14 cellular contexts compared by ENCODE assay signal in the genomic region with DNA sequence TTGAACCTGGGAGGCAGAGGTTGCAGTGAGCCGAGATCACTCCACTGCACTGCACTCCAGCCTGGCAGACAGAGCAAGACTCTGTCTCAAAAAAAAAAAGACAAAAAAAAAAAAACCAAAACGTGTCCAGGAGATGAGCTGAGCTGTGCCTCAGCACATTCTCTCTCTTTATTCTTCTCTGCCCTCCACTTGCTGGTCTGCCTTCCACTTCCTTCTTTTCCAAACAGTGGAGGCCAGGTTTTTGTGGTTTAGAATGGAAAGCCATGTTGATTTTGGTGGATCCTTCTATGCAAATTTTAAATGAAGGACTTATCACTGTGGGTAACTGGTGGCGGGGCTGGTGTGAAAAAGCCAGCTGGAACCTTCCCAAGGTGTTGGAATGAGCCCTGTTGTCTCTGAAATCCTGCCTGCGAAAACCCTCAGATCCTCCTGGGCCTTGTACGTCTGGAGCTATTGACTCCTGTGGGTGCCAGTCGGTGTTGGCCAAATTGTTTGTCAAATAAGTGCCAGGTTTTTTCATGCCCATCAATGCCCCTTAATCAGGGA.
"Had no signal": no experiment of that assay in that cellular context is flagged by ENCODE, and none has a peak within 500 bp of the region (broad histone marks: within the 10 kb centered on the region; RNA-seq: fewer than 3 reads in every experiment).

No MANE protein-coding gene starts in this region.

- ATAC-seq: lower lobe of right lung had no signal

- DNase-seq: effector CD4-positive, alpha-beta T cell; foreskin melanocyte; head of caudate nucleus; kidney; left cardiac atrium; left ventricle myocardium inferior; lower lobe of right lung; midbrain; nucleus accumbens; stimulated activated CD4-positive, alpha-beta T cell treated with anti-CD3 and anti-CD28 coated beads, Interleukin-15, amount 100 ng/mL, for 24 hours; stimulated activated naive CD4-positive, alpha-beta T cell; stomach; substantia nigra; transverse colon had no signal
